Comparison of ENCODE assay signal across 29 cellular contexts in genomic region chr12:108296933-108297332, GRCh38. TPM values are rescaled to one million over a fixed set of nuclear protein-coding genes. Genes with fewer than 3 reads are reported as not detected.
"Had no signal": no experiment of that assay in that cellular context is flagged by ENCODE, and none has a peak within 500 bp of the region (broad histone marks: within the 10 kb centered on the region; RNA-seq: fewer than 3 reads in every experiment).

No MANE protein-coding gene starts in this region.

- H3K27ac ChIP-seq: body of pancreas, WERI-Rb-1 had no signal

- H3K4me3 Mint-ChIP-seq: activated CD4-positive, alpha-beta T cell treated with anti-CD3 and anti-CD28 coated beads for 36 hours; activated CD8-positive, alpha-beta T cell treated with anti-CD3 and anti-CD28 coated beads, Interleukin-2, amount 10 ng/mL, durations not matched to agents 7 days and 5 days; activated naive CD4-positive, alpha-beta T cell treated with anti-CD3 and anti-CD28 coated beads, Interleukin-2, amount 50 U/mL, for 24 hours; activated T-helper 1 cell treated with anti-CD3 and anti-CD28 coated beads, Interleukin-12 subunit alpha, Interleukin-12 subunit beta, Interleukin-2, Interleukin-4 antibody, amounts not matched to agents 30 ng/mL and 10 ng/mL and 1 ng/mL, durations not matched to agents 14 hours and 24 hours and 36 hours had no signal

- H3K36me3 Mint-ChIP-seq: activated naive CD4-positive, alpha-beta T cell treated with anti-CD3 and anti-CD28 coated beads, Interleukin-2, amount 50 U/mL, for 24 hours had no signal

- ATAC-seq: activated CD4-positive, alpha-beta T cell treated with anti-CD3 and anti-CD28 coated beads for 36 hours; activated CD8-positive, alpha-beta T cell treated with anti-CD3 and anti-CD28 coated beads, Interleukin-2, amount 10 ng/mL, durations not matched to agents 7 days and 5 days; body of pancreas; K562; Panc1; Right ventricle myocardium inferior had no signal

- H3K9ac ChIP-seq: SK-N-SH had no signal

- H3K27me3 ChIP-seq: ascending aorta, body of pancreas had no signal

- H3K27ac Mint-ChIP-seq: activated naive CD4-positive, alpha-beta T cell treated with anti-CD3 and anti-CD28 coated beads, Interleukin-2, amount 50 U/mL, for 24 hours; activated T-helper 1 cell treated with anti-CD3 and anti-CD28 coated beads, Interleukin-12 subunit alpha, Interleukin-12 subunit beta, Interleukin-2, Interleukin-4 antibody, amounts not matched to agents 30 ng/mL and 10 ng/mL and 1 ng/mL, durations not matched to agents 14 hours and 24 hours and 36 hours had no signal

- H3K36me3 ChIP-seq: WERI-Rb-1 had no signal

- H3K4me3 ChIP-seq: ascending aorta, body of pancreas, K562 had no signal

- H3K27me3 Mint-ChIP-seq: activated CD4-positive, alpha-beta T cell treated with anti-CD3 and anti-CD28 coated beads for 36 hours; activated naive CD4-positive, alpha-beta T cell treated with anti-CD3 and anti-CD28 coated beads, Interleukin-2, amount 50 U/mL, for 24 hours had no signal

- H3K4me1 ChIP-seq: ascending aorta had no signal

- FAIRE-seq: K562 had no signal

- DNase-seq: activated CD4-positive, alpha-beta T cell treated with anti-CD3 and anti-CD28 coated beads for 36 hours; activated CD4-positive, alpha-beta T cell treated with anti-CD3 and anti-CD28 coated beads, Interleukin-2, amount 50 U/mL, for 1 hour; activated CD8-positive, alpha-beta memory T cell treated with anti-CD3 and anti-CD28 coated beads, Interleukin-2, amount 50 U/mL, for 48 hours; activated CD8-positive, alpha-beta T cell treated with anti-CD3 and anti-CD28 coated beads, Interleukin-2, amount 10 ng/mL, durations not matched to agents 7 days and 5 days; activated effector memory CD4-positive, alpha-beta T cell treated with Interleukin-2 at 50 U/mL for 16 hours; activated naive CD4-positive, alpha-beta T cell; activated T-cell treated with anti-CD3 and anti-CD28 coated beads, Interleukin-2, amount 50 U/mL, for 1 hour; body of pancreas; Karpas-422; MM.1S; NCI-H1105; NCI-H1436; NCI-H1694 treated with DMSO at 0.1 percent for 48 hours; NCI-H2029 treated with DMSO at 0.1 percent for 48 hours; NCI-H345; NCI-H510A; NCI-H526 treated with DMSO at 0.1 percent for 48 hours; OCI-M1; RPMI8226; SK-N-SH; T-helper 1 cell; WERI-Rb-1 had no signal

- H3K9me3 Mint-ChIP-seq: activated naive CD4-positive, alpha-beta T cell treated with anti-CD3 and anti-CD28 coated beads, Interleukin-2, amount 50 U/mL, for 24 hours; activated T-helper 1 cell treated with anti-CD3 and anti-CD28 coated beads, Interleukin-12 subunit alpha, Interleukin-12 subunit beta, Interleukin-2, Interleukin-4 antibody, amounts not matched to agents 30 ng/mL and 10 ng/mL and 1 ng/mL, durations not matched to agents 14 hours and 24 hours and 36 hours had no signal

- H3K9me3 ChIP-seq: ascending aorta, body of pancreas, SK-N-SH had no signal

- H3K4me2 ChIP-seq: SK-N-SH had no signal

RNA-seq across cellular contexts. Expression of gene CMKLR1, which starts 42.2 kb away (rescaled TPM):
- total RNA-seq: activated CD4-positive, alpha-beta T cell treated with anti-CD3 and anti-CD28 coated beads for 36 hours; activated T-helper 1 cell treated with anti-CD3 and anti-CD28 coated beads, Interleukin-12 subunit alpha, Interleukin-12 subunit beta, Interleukin-2, Interleukin-4 antibody, amounts not matched to agents 30 ng/mL and 10 ng/mL and 1 ng/mL, durations not matched to agents 14 hours and 24 hours and 36 hours; T-helper 2 cell treated with Interferon-gamma antibody and Interleukin-4, amounts not matched to agents 100 ng/mL and 5 ng/mL, for 36 hours had no signal
